8 cellular contexts compared by ENCODE assay signal in genomic region chr9:89576404-89576824, GRCh38. TPM values are rescaled to one million over a fixed set of nuclear protein-coding genes. Genes with fewer than 3 reads are reported as not detected.
A peak's percentile ranks its signal among the peaks of the same experiment; 100 is the strongest.
DNase-seq lines count a peak whose midpoint lies in the region; ATAC-seq and TF ChIP-seq lines count a peak whose summit lies in the region.

No MANE protein-coding gene starts in this region.

- ATAC-seq in sciatic nerve (no peak), GM21381 (IDR thresholded peaks at IDR 0.05; ENCODE audit: unreplicated experiment) (no peak)

- DNase-seq in DMS114 treated with DMSO at 0.1 percent for 48 hours (lab: John Stamatoyannopoulos, UW; ENCODE audit: unreplicated experiment) (peak; percentile 2), HL-60 (ENCODE audit: low read depth in 1 of 2, low spot score in 1 of 2) (no peak), hepatic stellate cell (ENCODE audit: low spot score) (peak; percentile 24), HuH-7 (ENCODE audit: low spot score) (no peak), GF-D8 (lab: John Stamatoyannopoulos, UW) (no peak), sciatic nerve (ENCODE audit: low spot score) (no peak)

- no peak overlapping the region for H3K27ac ChIP-seq in HL-60 (replicated peaks)

- peak; percentile 1 for TF ChIP-seq CTCF in HL-60 (IDR thresholded peaks at IDR 0.05; ENCODE audit: insufficient read depth, low read length)
- TF ChIP-seq CTCF in WI38 (IDR thresholded peaks at IDR 0.05; ENCODE audit: low read depth, low read length), result peak; percentile 13; the same call in 1 of the 2 replicates

- intact Hi-C loops in sciatic nerve (cut with DNase I), result no loop called here

- H3K27me3 ChIP-seq in HL-60 (ENCODE audit: insufficient read depth, poor library complexity, severe bottlenecking), result no peaks in the 10 kb centered on the region

- no peak overlapping the region for H3K4me3 ChIP-seq in HL-60 (replicated peaks; ENCODE audit: insufficient read depth, low read length)
- H3K4me3 ChIP-seq in WI38 (ENCODE audit: low read depth, low read length), result no peak overlapping the region

RNA-seq across cellular contexts. Expression of gene GADD45G, which starts 28.4 kb away (rescaled TPM):
- total RNA-seq in sciatic nerve, result 3.5 TPM

Comparison
In these comparisons a context has a peak if more than half of its experiments do, and no peak if none do; other contexts are left out.
1. DNase-seq: peak in DMS114 treated with DMSO at 0.1 percent for 48 hours (single experiment) and hepatic stellate cell (single experiment); none in HL-60 (0 of 2), HuH-7 (single experiment), GF-D8 (single experiment) and sciatic nerve (single experiment).